In genomic region chr6:157956171-157956730, GRCh38 we compare ENCODE assay signal across 30 cellular contexts.
"Had no signal": no experiment of that assay in that cellular context is flagged by ENCODE, and none has a peak within 500 bp of the region (broad histone marks: within the 10 kb centered on the region; RNA-seq: fewer than 3 reads in every experiment).

No MANE protein-coding gene starts in this region.

- H3K36me3 Mint-ChIP-seq: neural progenitor cell had no signal

- H3K79me2 ChIP-seq: hepatocyte, parathyroid adenoma had no signal

- H3K27ac ChIP-seq: heart right ventricle, lower lobe of right lung, neural progenitor cell, neutrophil, parathyroid adenoma, right atrium auricular region, skin epidermis, suprapubic skin, thoracic aorta, tibial artery, upper lobe of left lung had no signal

- H3K27ac Mint-ChIP-seq: naive B cell; natural killer cell; nephron progenitor cell; neural progenitor cell; progenitor cell of endocrine pancreas; stimulated activated effector memory CD8-positive, alpha-beta T cell treated with anti-CD3 and anti-CD28 coated beads, Interleukin-12 subunit alpha, Interleukin-12 subunit beta, amount 100 ng/mL, for 72 hours; stimulated activated naive CD8-positive, alpha-beta T cell treated with anti-CD3 and anti-CD28 coated beads, Interleukin-15, Interleukin-2, amounts not matched to agents 100 ng/mL and 50 ng/mL, for 24 hours had no signal

- H3K4me3 Mint-ChIP-seq: naive B cell; natural killer cell; nephron progenitor cell; neural progenitor cell; stimulated activated effector memory CD8-positive, alpha-beta T cell treated with anti-CD3 and anti-CD28 coated beads, Interleukin-12 subunit alpha, Interleukin-12 subunit beta, amount 100 ng/mL, for 72 hours; stimulated activated naive CD8-positive, alpha-beta T cell treated with anti-CD3 and anti-CD28 coated beads, Interleukin-15, Interleukin-2, amounts not matched to agents 100 ng/mL and 50 ng/mL, for 24 hours had no signal

- H3K4me1 Mint-ChIP-seq: natural killer cell; neural progenitor cell; stimulated activated effector memory CD8-positive, alpha-beta T cell treated with anti-CD3 and anti-CD28 coated beads, Interleukin-12 subunit alpha, Interleukin-12 subunit beta, amount 100 ng/mL, for 72 hours had no signal

- H3K4me3 ChIP-seq: heart right ventricle, hepatocyte, lower lobe of right lung, neural progenitor cell, right atrium auricular region, skin epidermis, suprapubic skin, thoracic aorta, tibial artery, upper lobe of left lung had no signal

- ATAC-seq: heart right ventricle; left cardiac atrium; left lobe of liver; lower lobe of right lung; natural killer cell; sciatic nerve; stimulated activated effector memory CD8-positive, alpha-beta T cell treated with anti-CD3 and anti-CD28 coated beads, Interleukin-12 subunit alpha, Interleukin-12 subunit beta, amount 100 ng/mL, for 72 hours had no signal

- H3K4me2 ChIP-seq: hepatocyte, neural progenitor cell had no signal

- H2AFZ ChIP-seq: hepatocyte, neural progenitor cell, parathyroid adenoma had no signal

- H3K9ac ChIP-seq: neural progenitor cell, parathyroid adenoma had no signal

- H3K27me3 ChIP-seq: heart right ventricle, hepatocyte, neural progenitor cell, neutrophil, right atrium auricular region, suprapubic skin, tibial artery, upper lobe of left lung had no signal

- H3K4me1 ChIP-seq: parathyroid adenoma had no signal

- H3K36me3 ChIP-seq: heart right ventricle, lower lobe of right lung, neural progenitor cell, neutrophil, right atrium auricular region, suprapubic skin, thoracic aorta, tibial artery, upper lobe of left lung had no signal

- DNase-seq: heart right ventricle; kidney glomerular epithelial cell; left cardiac atrium; lower lobe of right lung; mammary epithelial cell; mesenchymal stem cell; naive B cell; natural killer cell; nephron progenitor cell; occipital lobe; stimulated activated CD4-positive, alpha-beta T cell treated with anti-CD3 and anti-CD28 coated beads, Interleukin-12 subunit alpha, Interleukin-12 subunit beta, amount 100 ng/mL, for 4 hours; stimulated activated CD4-positive, alpha-beta T cell treated with anti-CD3 and anti-CD28 coated beads, Interleukin-15, amount 100 ng/mL, for 24 hours; stimulated activated CD4-positive, alpha-beta T cell treated with anti-CD3 and anti-CD28 coated beads, Interleukin-2, amount 100 ng/mL, for 24 hours; stimulated activated CD4-positive, alpha-beta T cell treated with anti-CD3 and anti-CD28 coated beads, Interleukin-4, amount 100 ng/mL, for 1 hour; stimulated activated naive CD4-positive, alpha-beta T cell; tibial artery; upper lobe of left lung had no signal

- H3K27me3 Mint-ChIP-seq: progenitor cell of endocrine pancreas had no signal
